26 cellular contexts compared by ENCODE assay signal in the genomic region with DNA sequence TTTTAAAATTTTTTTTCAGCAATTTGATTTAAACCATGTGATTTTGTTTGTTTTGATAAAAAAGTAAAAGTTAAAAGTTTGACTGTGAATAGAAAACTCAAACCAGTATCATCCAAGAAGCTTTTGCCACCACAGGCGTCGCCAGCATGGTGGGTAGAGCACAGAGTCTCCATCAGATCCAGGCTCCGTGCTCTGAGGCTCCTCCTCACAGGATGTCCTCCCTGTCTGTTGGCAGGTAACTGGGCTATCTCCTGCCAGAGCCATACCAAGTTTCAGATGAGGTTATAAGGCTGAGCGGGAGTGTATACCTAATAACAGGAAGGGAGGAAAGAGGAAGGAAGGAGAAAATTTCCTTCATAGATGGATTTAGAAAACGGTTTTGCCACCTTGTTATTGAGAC. TPM values are rescaled to one million over a fixed set of nuclear protein-coding genes. Genes with fewer than 3 reads are reported as not detected.
A peak's percentile ranks its signal among the peaks of the same experiment; 100 is the strongest.
DNase-seq lines count a peak whose midpoint lies in the region; ATAC-seq and TF ChIP-seq lines count a peak whose summit lies in the region.
"Had no signal": no experiment of that assay in that cellular context is flagged by ENCODE, and none has a peak within 500 bp of the region (broad histone marks: within the 10 kb centered on the region; RNA-seq: fewer than 3 reads in every experiment).

No MANE protein-coding gene starts in this region.

- H4K20me1 ChIP-seq in OCI-LY1 (ENCODE audit: insufficient read depth, low read length): no peaks in the 10 kb centered on the region

- H3F3A ChIP-seq in OCI-LY1 (ENCODE audit: insufficient read depth, low read length): no peaks in the 10 kb centered on the region

- H3K4me3 ChIP-seq in OCI-LY1 (ENCODE audit: low read depth, low read length, poor library complexity, severe bottlenecking) (no peak overlapping the region), psoas muscle (no peak overlapping the region)
- H3K4me3 ChIP-seq: GM23338, HAP-1, PC-9, SJCRH30 had no signal

- no peaks in the 10 kb centered on the region for H3K9me3 ChIP-seq in OCI-LY1 (ENCODE audit: low read length)
- H3K9me3 ChIP-seq in psoas muscle: no peaks in the 10 kb centered on the region
- H3K9me3 ChIP-seq: HAP-1, SJCRH30 had no signal

- no peak overlapping the region for H2AFZ ChIP-seq in OCI-LY1 (ENCODE audit: low read length)
- H2AFZ ChIP-seq: GM23338, PC-9 had no signal

- WGBS in psoas muscle, 3 donors: 46 to 59% (median 49%) methylated on average over 5 of the region's 5 CpGs

- DNase-seq in G401 (ENCODE audit: low spot score) (peak; percentile 74), cerebellum (ENCODE audit: low spot score) (peak; percentile 44), psoas muscle (no peak), kidney glomerular epithelial cell (lab: John Stamatoyannopoulos, UW) (no peak), HuH-7 (ENCODE audit: low spot score) (no peak)
- DNase-seq: Calu3; CD8-positive, alpha-beta memory T cell; DMS153; DND-41; HFFc6; Kasumi-1; NCI-H1092 treated with DMSO at 0.1 percent for 48 hours; NCI-H1436; NCI-H187 treated with DMSO at 0.1 percent for 48 hours; NCI-H446; NCI-H524 treated with DMSO at 0.1 percent for 48 hours; NCI-H774; PC-9 had no signal

- H3K4me1 ChIP-seq in OCI-LY1 (ENCODE audit: insufficient read depth, low read length, severe bottlenecking) (peaks cover 65% of the 10 kb centered on the region), psoas muscle (peaks cover 19% of the 10 kb centered on the region)

- TF ChIP-seq CTCF in OCI-LY1 (IDR thresholded peaks at IDR 0.05; ENCODE audit: low read length) (no peak), psoas muscle (IDR thresholded peaks at IDR 0.05) (no peak)

- intact Hi-C loops in psoas muscle (cut with DNase I): no loop called here

- no peak overlapping the region for H3K9ac ChIP-seq in OCI-LY1 (ENCODE audit: low read length)

- no peaks in the 10 kb centered on the region for H3K79me2 ChIP-seq in OCI-LY1 (ENCODE audit: insufficient read depth, low read length)

- H3K4me2 ChIP-seq in OCI-LY1 (ENCODE audit: low read length): no peak overlapping the region
- H3K4me2 ChIP-seq: GM23338, PC-9 had no signal

- H3K9me2 ChIP-seq in OCI-LY1 (ENCODE audit: low read depth, low read length): no peaks in the 10 kb centered on the region

- in situ Hi-C loops in G401 (cut with HindIII; ENCODE audit: low sequenced_read_pairs): no loop called here

- H3K36me3 ChIP-seq in OCI-LY1 (ENCODE audit: insufficient read depth, low read length): no peaks in the 10 kb centered on the region; the same call in 1 of the 2 replicates
- no peaks in the 10 kb centered on the region for H3K36me3 ChIP-seq in psoas muscle (ENCODE audit: insufficient read depth in 1 of 2, low read depth in 1 of 2)
- H3K36me3 ChIP-seq: HAP-1, SJCRH30 had no signal

- peak overlapping the region; percentile 68 for H3K27ac ChIP-seq in OCI-LY1 (ENCODE audit: low read depth, low read length, poor library complexity, severe bottlenecking)
- H3K27ac ChIP-seq in psoas muscle: peak overlapping the region; percentile 19
- H3K27ac ChIP-seq: PC-9, SJCRH30 had no signal

- H3K27me3 ChIP-seq in OCI-LY1 (ENCODE audit: insufficient read depth, low read length): no peaks in the 10 kb centered on the region
- H3K27me3 ChIP-seq in psoas muscle (ENCODE audit: insufficient read depth in 3 of 3, low read length in 2 of 3): no peaks in the 10 kb centered on the region
- H3K27me3 ChIP-seq: SJCRH30 had no signal

- ATAC-seq in psoas muscle: no peak
- ATAC-seq in HG02938 (IDR thresholded peaks at IDR 0.05; ENCODE audit: unreplicated experiment): no peak
- ATAC-seq: GM23338, Right ventricle myocardium inferior, SK-N-SH treated with all-trans-retinoic acid at 6 μM for 48 hours had no signal

RNA-seq across cellular contexts. Expression of a gene that starts 28.8 kb away (rescaled TPM):
- 47.4 and 77.9 TPM in 2 replicates for total RNA-seq in G401 (2014; rRNA removed; shearing (Covaris generic))
- total RNA-seq in cerebellum: 18.5 TPM
- 10 to 100 TPM in 2 of 4 donors, 1 to 10 TPM in 2; 6.8 to 24.6 (median 9.9) TPM for total RNA-seq in psoas muscle
- 1 to 10 TPM; 2.7 to 4.4 (median 4.3) TPM for polyA plus RNA-seq in psoas muscle
- polyA plus RNA-seq: CD8-positive, alpha-beta memory T cell; IgD-negative memory B cell had no signal

Comparison
In these comparisons a context has a peak if more than half of its experiments do, and no peak if none do; other contexts are left out.
1. DNase-seq: peak in G401 (single experiment) and cerebellum (single experiment); none in psoas muscle (0 of 2), kidney glomerular epithelial cell (single experiment) and HuH-7 (single experiment).